27 cellular contexts compared by ENCODE assay signal in genomic region chr9:15355669-15356068, GRCh38.
"Had no signal": no experiment of that assay in that cellular context is flagged by ENCODE, and none has a peak within 500 bp of the region (broad histone marks: within the 10 kb centered on the region; RNA-seq: fewer than 3 reads in every experiment).

No MANE protein-coding gene starts in this region.

- ATAC-seq: effector memory CD8-positive, alpha-beta T cell; foreskin keratinocyte; heart left ventricle; left ventricle myocardium superior; natural killer cell; right cardiac atrium; stimulated activated naive CD8-positive, alpha-beta T cell treated with anti-CD3 and anti-CD28 coated beads, Interleukin-15, Interleukin-2, amounts not matched to agents 100 U/mL and 50 U/mL, for 24 hours had no signal

- FAIRE-seq: astrocyte, endothelial cell of umbilical vein had no signal

- H3K9me3 Mint-ChIP-seq: activated CD4-positive, alpha-beta memory T cell treated with anti-CD3 and anti-CD28 coated beads for 36 hours; activated CD4-positive, alpha-beta T cell treated with anti-CD3 and anti-CD28 coated beads, Interleukin-2, amount 10 ng/mL, durations not matched to agents 24 days and 14 days; activated naive CD4-positive, alpha-beta T cell treated with anti-CD3 and anti-CD28 coated beads for 36 hours; activated T-helper 1 cell treated with anti-CD3 and anti-CD28 coated beads, Interleukin-12 subunit alpha, Interleukin-12 subunit beta, Interleukin-2, Interleukin-4 antibody, amounts not matched to agents 30 ng/mL and 10 ng/mL and 1 ng/mL, durations not matched to agents 14 hours and 24 hours and 36 hours; effector memory CD8-positive, alpha-beta T cell; natural killer cell had no signal

- H3K36me3 ChIP-seq: brain microvascular endothelial cell, esophagus muscularis mucosa, heart left ventricle, transverse colon had no signal

- H3K4me3 Mint-ChIP-seq: activated CD4-positive, alpha-beta memory T cell treated with anti-CD3 and anti-CD28 coated beads for 36 hours; activated CD4-positive, alpha-beta T cell treated with anti-CD3 and anti-CD28 coated beads, Interleukin-2, amount 10 ng/mL, durations not matched to agents 24 days and 14 days; activated naive CD4-positive, alpha-beta T cell treated with anti-CD3 and anti-CD28 coated beads for 36 hours; activated T-helper 1 cell treated with anti-CD3 and anti-CD28 coated beads, Interleukin-12 subunit alpha, Interleukin-12 subunit beta, Interleukin-2, Interleukin-4 antibody, amounts not matched to agents 30 ng/mL and 10 ng/mL and 1 ng/mL, durations not matched to agents 14 hours and 24 hours and 36 hours; effector memory CD8-positive, alpha-beta T cell; natural killer cell had no signal

- H3K27me3 Mint-ChIP-seq: activated CD4-positive, alpha-beta memory T cell treated with anti-CD3 and anti-CD28 coated beads for 36 hours; effector memory CD8-positive, alpha-beta T cell had no signal

- H3K27ac Mint-ChIP-seq: activated CD4-positive, alpha-beta memory T cell treated with anti-CD3 and anti-CD28 coated beads for 36 hours; activated CD4-positive, alpha-beta T cell treated with anti-CD3 and anti-CD28 coated beads, Interleukin-2, amount 10 ng/mL, durations not matched to agents 24 days and 14 days; activated naive CD4-positive, alpha-beta T cell treated with anti-CD3 and anti-CD28 coated beads for 36 hours; activated T-helper 1 cell treated with anti-CD3 and anti-CD28 coated beads, Interleukin-12 subunit alpha, Interleukin-12 subunit beta, Interleukin-2, Interleukin-4 antibody, amounts not matched to agents 30 ng/mL and 10 ng/mL and 1 ng/mL, durations not matched to agents 14 hours and 24 hours and 36 hours had no signal

- H3K27ac ChIP-seq: brain microvascular endothelial cell, esophagus muscularis mucosa, foreskin keratinocyte, heart left ventricle, testis, transverse colon had no signal

- H3K4me3 ChIP-seq: esophagus muscularis mucosa, heart left ventricle, testis, transverse colon had no signal

- H3K36me3 Mint-ChIP-seq: activated CD4-positive, alpha-beta memory T cell treated with anti-CD3 and anti-CD28 coated beads for 36 hours; natural killer cell had no signal

- H3K27me3 ChIP-seq: brain microvascular endothelial cell, esophagus muscularis mucosa, foreskin keratinocyte, heart left ventricle, testis, transverse colon had no signal

- DNase-seq: activated CD4-positive, alpha-beta memory T cell treated with anti-CD3 and anti-CD28 coated beads for 36 hours; activated CD4-positive, alpha-beta T cell treated with anti-CD3 and anti-CD28 coated beads, Interleukin-2, amount 10 ng/mL, durations not matched to agents 24 days and 14 days; activated CD8-positive, alpha-beta memory T cell treated with anti-CD3 and anti-CD28 coated beads, Interleukin-2, amount 50 U/mL, for 4 hours; activated effector memory CD4-positive, alpha-beta T cell treated with anti-CD3 and anti-CD28 coated beads, Interleukin-2, amount 50 U/mL, for 16 hours; activated naive CD4-positive, alpha-beta T cell treated with anti-CD3 and anti-CD28 coated beads for 36 hours; activated T-cell treated with anti-CD3 and anti-CD28 coated beads, Interleukin-2, amount 50 U/mL, for 1 hour; amniotic stem cell; brain microvascular endothelial cell; caudate nucleus; cortex of kidney; effector memory CD8-positive, alpha-beta T cell; foreskin keratinocyte; heart left ventricle; islet precursor cell; left ventricle myocardium superior; natural killer cell; posterior cingulate gyrus; right cardiac atrium; stimulated activated CD4-positive, alpha-beta T cell treated with anti-CD3 and anti-CD28 coated beads, Interleukin-2, amount 100 ng/mL, for 48 hours; stimulated activated naive CD8-positive, alpha-beta T cell treated with anti-CD3 and anti-CD28 coated beads, Interleukin-15, Interleukin-2, amounts not matched to agents 100 U/mL and 50 U/mL, for 24 hours; T-helper 1 cell; testis; transverse colon had no signal

- H3K4me1 ChIP-seq: esophagus muscularis mucosa, foreskin keratinocyte, heart left ventricle, testis had no signal

- H3K9me3 ChIP-seq: esophagus muscularis mucosa, heart left ventricle, testis, transverse colon had no signal
